Comparison of ENCODE assay signal across 16 cellular contexts in genomic region chr3:69821133-69821532, GRCh38.
DNase-seq lines count a peak whose midpoint lies in the region; ATAC-seq and FAIRE-seq lines count a peak whose summit lies in the region.
"Had no signal": no experiment of that assay in that cellular context is flagged by ENCODE, and none has a peak within 500 bp of the region (broad histone marks: within the 10 kb centered on the region; RNA-seq: fewer than 3 reads in every experiment).

No MANE protein-coding gene starts in this region.

- H3K36me3 Mint-ChIP-seq in activated CD4-positive, alpha-beta T cell treated with anti-CD3 and anti-CD28 coated beads for 36 hours (ENCODE audit: low read depth), result no peaks in the 10 kb centered on the region

- H3K9me3 Mint-ChIP-seq in activated CD4-positive, alpha-beta T cell treated with anti-CD3 and anti-CD28 coated beads for 36 hours (ENCODE audit: low read depth), result no peaks in the 10 kb centered on the region

- ATAC-seq in HG03039 (IDR thresholded peaks at IDR 0.05; ENCODE audit: unreplicated experiment), result no peak
- no peak for ATAC-seq in activated CD4-positive, alpha-beta T cell treated with anti-CD3 and anti-CD28 coated beads for 36 hours
- ATAC-seq: Right ventricle myocardium inferior had no signal

- no peaks in the 10 kb centered on the region for H3K36me3 ChIP-seq in SJCRH30

- CTCF ChIA-PET in activated CD4-positive, alpha-beta T cell treated with anti-CD3 and anti-CD28 coated beads for 36 hours (lab: Charles Lee), result no interaction called here

- peak; percentile 55 for DNase-seq in A172 (ENCODE audit: low spot score)
- peak; percentile 15 to 51 for DNase-seq in SJCRH30
- no peak for DNase-seq in frontal cortex (ENCODE audit: low spot score in 2 of 2)
- DNase-seq in putamen (ENCODE audit: low spot score), result peak; percentile 84
- no peak for DNase-seq in cerebellum (ENCODE audit: low spot score)
- no peak for DNase-seq in activated CD4-positive, alpha-beta T cell treated with anti-CD3 and anti-CD28 coated beads for 36 hours
- no peak for DNase-seq in NCI-H2196 (lab: John Stamatoyannopoulos, UW; ENCODE audit: unreplicated experiment)
- DNase-seq: 8988T, Caco-2, KBM-7, NCI-H1048, NCI-H446, NCI-H748 treated with DMSO at 0.1 percent for 48 hours, PC-9 had no signal

- H3K27ac Mint-ChIP-seq in activated CD4-positive, alpha-beta T cell treated with anti-CD3 and anti-CD28 coated beads for 36 hours, result no peak overlapping the region

- H3K4me1 ChIP-seq in SJCRH30, result no peaks in the 10 kb centered on the region

- H3K4me3 ChIP-seq in SJCRH30, result no peak overlapping the region
- H3K4me3 ChIP-seq: PC-9 had no signal

- H3K9me3 ChIP-seq in SJCRH30 (replicated peaks), result no peaks in the 10 kb centered on the region
- H3K9me3 ChIP-seq: Caco-2 had no signal

- no peak overlapping the region for H3K4me3 Mint-ChIP-seq in activated CD4-positive, alpha-beta T cell treated with anti-CD3 and anti-CD28 coated beads for 36 hours

- H3K27me3 Mint-ChIP-seq in activated CD4-positive, alpha-beta T cell treated with anti-CD3 and anti-CD28 coated beads for 36 hours, result peaks cover 4% of the 10 kb centered on the region

- peak overlapping the region; percentile 53; the same call in 1 of the 2 replicates for H3K27ac ChIP-seq in SJCRH30
- H3K27ac ChIP-seq: PC-9 had no signal

- no peaks in the 10 kb centered on the region for H3K27me3 ChIP-seq in SJCRH30

- intact Hi-C loops in activated CD4-positive, alpha-beta T cell treated with anti-CD3 and anti-CD28 coated beads for 36 hours (cut with DNase I, micrococcal nuclease), result loop anchor here in 1 of 2 experiments (10.0 kb wide), 1 partner anchor 56 kb away; no protein-coding TSS in a partner anchor

- no peaks in the 10 kb centered on the region for H3K4me1 Mint-ChIP-seq in activated CD4-positive, alpha-beta T cell treated with anti-CD3 and anti-CD28 coated beads for 36 hours

- FAIRE-seq in frontal cortex (lab: Jason Lieb, UNC), result peak; percentile 48

- POLR2A ChIA-PET in activated CD4-positive, alpha-beta T cell treated with anti-CD3 and anti-CD28 coated beads for 36 hours (lab: Charles Lee), result no interaction called here

Comparison
In these comparisons a context has a peak if more than half of its experiments do, and no peak if none do; other contexts are left out.
1. DNase-seq: peak in A172 (single experiment), SJCRH30 (2 of 2) and putamen (single experiment); none in frontal cortex (0 of 2), cerebellum (single experiment), activated CD4-positive, alpha-beta T cell treated with anti-CD3 and anti-CD28 coated beads for 36 hours (single experiment) and NCI-H2196 (single experiment).